ENCODE assay signal across 23 cellular contexts in genomic region chr6:69801711-69802110, GRCh38. TPM values are rescaled to one million over a fixed set of nuclear protein-coding genes. Genes with fewer than 3 reads are reported as not detected.
DNase-seq lines count a peak whose midpoint lies in the region; ATAC-seq, FAIRE-seq and TF ChIP-seq lines count a peak whose summit lies in the region.
"Had no signal": no experiment of that assay in that cellular context is flagged by ENCODE, and none has a peak within 500 bp of the region (broad histone marks: within the 10 kb centered on the region; RNA-seq: fewer than 3 reads in every experiment).

No MANE protein-coding gene starts in this region.

- H4K5ac ChIP-seq in H1 (ENCODE audit: insufficient read length, low read depth, low read length) = no peak overlapping the region

- no peak overlapping the region for H2AK5ac ChIP-seq in H1 (ENCODE audit: low read depth, low read length)

- no peak overlapping the region for H2BK5ac ChIP-seq in H1 (ENCODE audit: low read depth, low read length)

- DNase-seq in GM23338 (ENCODE audit: low spot score) (no peak), H1 (ENCODE audit: low read depth in 1 of 2, low spot score in 2 of 2) (no peak), NCI-H226 (no peak), ACHN (no peak)
- DNase-seq in stimulated activated CD4-positive, alpha-beta T cell treated with anti-CD3 and anti-CD28 coated beads, Interleukin-15, amount 100 ng/mL, for 24 hours = no peak
- DNase-seq: AML-193; BE2C; CD4-positive, alpha-beta T cell; CD8-positive, alpha-beta memory T cell; DMS79 treated with DMSO at 0.1 percent for 48 hours; GF-D8; GOT3; H7; HCEC 1CT had no signal

- H4K20me1 ChIP-seq in GM23338 (replicated peaks; ENCODE audit: insufficient read depth) (no peaks in the 10 kb centered on the region), OCI-LY1 (ENCODE audit: insufficient read depth, low read length) (no peaks in the 10 kb centered on the region), H1 (replicated peaks in 1 of 2; ENCODE audit: control insufficient read depth in 1 of 2, insufficient read depth in 2 of 2, low read length in 2 of 2) (no peaks in the 10 kb centered on the region)
- H4K20me1 ChIP-seq: BLaER1 treated with 17β-estradiol and CSF1 and Interleukin-3, amounts not matched to agents 10 nM and 100 nM had no signal

- H3K27ac Mint-ChIP-seq in GM23338 = 0 out of 2 replicates have a peak overlapping the region, but pooled peaks have one; percentile 1
- H3K27ac Mint-ChIP-seq in stimulated activated memory B cell treated with anti-CD40 and anti-IgM and Interleukin-4, amounts not matched to agents 10 μg/mL and 1 μg/mL and 100 μg/mL, for 72 hours = peak overlapping the region; percentile 57
- H3K27ac Mint-ChIP-seq: CD14-positive monocyte; CD4-positive, alpha-beta T cell; CD8-positive, alpha-beta memory T cell had no signal

- peaks cover 30% of the 10 kb centered on the region for H3K4me1 Mint-ChIP-seq in GM23338
- peaks cover 12% of the 10 kb centered on the region for H3K4me1 Mint-ChIP-seq in stimulated activated memory B cell treated with anti-CD40 and anti-IgM and Interleukin-4, amounts not matched to agents 10 μg/mL and 1 μg/mL and 100 μg/mL, for 72 hours

- H3K9me3 ChIP-seq in OCI-LY1 (ENCODE audit: low read length) (no peaks in the 10 kb centered on the region), H1 (ENCODE audit: insufficient read depth in 2 of 2, low read depth in 1 of 2, low read length in 1 of 2) (no peaks in the 10 kb centered on the region)
- H3K9me3 ChIP-seq: BE2C had no signal

- H3K18ac ChIP-seq in H1 (ENCODE audit: extremely low read depth, low read length) = no peak overlapping the region

- no peak overlapping the region for H2BK20ac ChIP-seq in H1 (ENCODE audit: low read length)

- H2BK15ac ChIP-seq in H1 (ENCODE audit: low read length) = no peak overlapping the region

- H3K9me3 Mint-ChIP-seq in GM23338 = no peaks in the 10 kb centered on the region
- no peaks in the 10 kb centered on the region for H3K9me3 Mint-ChIP-seq in stimulated activated memory B cell treated with anti-CD40 and anti-IgM and Interleukin-4, amounts not matched to agents 10 μg/mL and 1 μg/mL and 100 μg/mL, for 72 hours
- H3K9me3 Mint-ChIP-seq: CD4-positive, alpha-beta T cell; CD8-positive, alpha-beta memory T cell had no signal

- TF ChIP-seq RAD21 in H1 (IDR thresholded peaks at IDR 0.05 in 1 of 2, conservative IDR thresholded peaks at IDR 0.05 in 1 of 2; ENCODE audit: low read depth in 2 of 2, low read length in 2 of 2) = no peak

- H3K9me2 ChIP-seq in GM23338 (ENCODE audit: insufficient read depth) (peaks cover 6% of the 10 kb centered on the region; the same call in 1 of the 2 replicates), OCI-LY1 (ENCODE audit: low read depth, low read length) (no peaks in the 10 kb centered on the region)

- H3K27me3 ChIP-seq in GM23338 (ENCODE audit: insufficient read depth) (no peaks in the 10 kb centered on the region), OCI-LY1 (ENCODE audit: insufficient read depth, low read length) (no peaks in the 10 kb centered on the region), H1 (replicated peaks in 1 of 4; ENCODE audit: control insufficient read depth in 3 of 4, extremely low read depth in 1 of 4, insufficient read depth in 3 of 4, low read length in 3 of 4) (no peaks in the 10 kb centered on the region)
- H3K27me3 ChIP-seq: BE2C; BLaER1 treated with 17β-estradiol and CSF1 and Interleukin-3, amounts not matched to agents 10 nM and 100 nM had no signal

- POLR2A ChIA-PET in H1 (lab: Charles Lee; ENCODE audit: partially characterized antibody) = no interaction called here

- H3K27ac ChIP-seq in GM23338 (ENCODE audit: low read depth) (no peak overlapping the region; the same call in 1 of the 2 replicates), OCI-LY1 (ENCODE audit: low read depth, low read length, poor library complexity, severe bottlenecking) (no peak overlapping the region), H1 (ENCODE audit: low read depth, low read length) (no peak overlapping the region)
- H3K27ac ChIP-seq: 22Rv1; BLaER1 treated with 17β-estradiol and CSF1 and Interleukin-3, amounts not matched to agents 10 nM and 100 nM had no signal

- H4K91ac ChIP-seq in H1 (replicated peaks; ENCODE audit: insufficient read length, low read length) = no peak overlapping the region

- H3K79me2 ChIP-seq in GM23338 (replicated peaks; ENCODE audit: insufficient read depth) (no peaks in the 10 kb centered on the region), OCI-LY1 (ENCODE audit: insufficient read depth, low read length) (no peaks in the 10 kb centered on the region), H1 (ENCODE audit: control insufficient read depth in 1 of 2, insufficient read depth in 2 of 2, low read length in 2 of 2) (no peaks in the 10 kb centered on the region)

- no peak for TF ChIP-seq POLR2A in H1 (IDR thresholded peaks at IDR 0.05; ENCODE audit: control extremely low read depth in 1 of 2, low read depth in 2 of 2, low read length in 2 of 2)

- no peaks in the 10 kb centered on the region for H3K79me1 ChIP-seq in H1 (ENCODE audit: low read depth, low read length)

- no peak overlapping the region for H2AFZ ChIP-seq in GM23338
- H2AFZ ChIP-seq in OCI-LY1 (ENCODE audit: low read length) = peak overlapping the region; percentile 79; the same call in 1 of the 2 replicates
- H2AFZ ChIP-seq in H1 (ENCODE audit: low read length) = no peak overlapping the region

- CTCF ChIA-PET in H1 (lab: Charles Lee; ENCODE audit: partially characterized antibody) = interaction anchor here (0.9 to 1.5 kb wide), 3 partner anchors 10 to 34 kb away, joined by 3 to 4 read pairs (median 3); no protein-coding TSS in a partner anchor

- H3F3A ChIP-seq in GM23338 (replicated peaks; ENCODE audit: low read depth) (no peaks in the 10 kb centered on the region), OCI-LY1 (ENCODE audit: insufficient read depth, low read length) (no peaks in the 10 kb centered on the region)

- 0 out of 3 replicates have a peak, but pooled peaks cover 3% of the 10 kb centered on the region for H3K36me3 Mint-ChIP-seq in GM23338 (ENCODE audit: low read depth)
- H3K36me3 Mint-ChIP-seq in stimulated activated memory B cell treated with anti-CD40 and anti-IgM and Interleukin-4, amounts not matched to agents 10 μg/mL and 1 μg/mL and 100 μg/mL, for 72 hours = no peaks in the 10 kb centered on the region
- H3K36me3 Mint-ChIP-seq: CD14-positive monocyte had no signal

- no peak overlapping the region for H2BK120ac ChIP-seq in H1 (replicated peaks; ENCODE audit: low read depth, low read length)

- H3K27me3 Mint-ChIP-seq in GM23338 (ENCODE audit: insufficient read depth, low read depth, poor library complexity) = peaks cover 6% of the 10 kb centered on the region
- H3K27me3 Mint-ChIP-seq in stimulated activated memory B cell treated with anti-CD40 and anti-IgM and Interleukin-4, amounts not matched to agents 10 μg/mL and 1 μg/mL and 100 μg/mL, for 72 hours = no peaks in the 10 kb centered on the region

- ATAC-seq in GM23338 = no peak
- no peak for ATAC-seq in stimulated activated memory B cell treated with anti-CD40 and anti-IgM and Interleukin-4, amounts not matched to agents 10 μg/mL and 1 μg/mL and 100 μg/mL, for 72 hours

- no peak for FAIRE-seq in H1 (lab: Jason Lieb, UNC)
- FAIRE-seq: A204.1, D721Med, GM12891, GM18507 had no signal

- H3K4me2 ChIP-seq in GM23338 = peak overlapping the region; percentile 48
- no peak overlapping the region for H3K4me2 ChIP-seq in OCI-LY1 (ENCODE audit: low read length)
- peak overlapping the region; percentile 7 to 27; a peak in 3 of 4 replicates for H3K4me2 ChIP-seq in H1 (ENCODE audit: insufficient read depth in 1 of 2, low read depth in 2 of 2, low read length in 2 of 2)
- H3K4me2 ChIP-seq: BLaER1 treated with 17β-estradiol and CSF1 and Interleukin-3, amounts not matched to agents 10 nM and 100 nM had no signal

- H3K4me1 ChIP-seq in GM23338 (ENCODE audit: insufficient read depth) (peaks cover 21% of the 10 kb centered on the region), OCI-LY1 (ENCODE audit: insufficient read depth, low read length, severe bottlenecking) (peaks cover 5% of the 10 kb centered on the region), H1 (replicated peaks in 1 of 4; ENCODE audit: control insufficient read depth in 3 of 4, insufficient read depth in 4 of 4, low read length in 3 of 4) (peaks cover 0 to 9% (median 3%) of the 10 kb centered on the region in 4 experiments; a peak in 4 of 7 replicates)

- TF ChIP-seq EP300 in H1 (IDR thresholded peaks at IDR 0.05; ENCODE audit: borderline replicate concordance in 1 of 2, low read depth in 2 of 2, low read length in 2 of 2) = no peak

- H3K23me2 ChIP-seq in H1 (ENCODE audit: low read depth, low read length) = no peaks in the 10 kb centered on the region

- no peak overlapping the region for H3K9ac ChIP-seq in OCI-LY1 (ENCODE audit: low read length)
- no peak overlapping the region for H3K9ac ChIP-seq in H1 (replicated peaks in 1 of 4; ENCODE audit: extremely low read depth in 1 of 4, low read depth in 3 of 4, low read length in 3 of 4)
- H3K9ac ChIP-seq: BLaER1 treated with 17β-estradiol and CSF1 and Interleukin-3, amounts not matched to agents 10 nM and 100 nM had no signal

- no peak overlapping the region for H3K56ac ChIP-seq in H1 (replicated peaks; ENCODE audit: insufficient read length, low read depth, low read length)

- in situ Hi-C loops in ACHN (cut with HindIII; ENCODE audit: low pct_ligation_motif_present, low pct_unique_long_range_greater_than_20kb, low sequenced_read_pairs) = no loop called here

- H4K8ac ChIP-seq in H1 (ENCODE audit: extremely low read depth, insufficient read depth, low read length) = no peak overlapping the region

- 0 out of 3 replicates have a peak overlapping the region, but pooled peaks have one; percentile 17 for H3K4me3 Mint-ChIP-seq in GM23338
- no peak overlapping the region for H3K4me3 Mint-ChIP-seq in stimulated activated memory B cell treated with anti-CD40 and anti-IgM and Interleukin-4, amounts not matched to agents 10 μg/mL and 1 μg/mL and 100 μg/mL, for 72 hours
- H3K4me3 Mint-ChIP-seq: CD14-positive monocyte; CD4-positive, alpha-beta T cell; CD8-positive, alpha-beta memory T cell had no signal

- H3K4me3 ChIP-seq in GM23338 (0 out of 2 replicates have a peak overlapping the region, but pooled peaks have one; percentile 15), OCI-LY1 (ENCODE audit: low read depth, low read length, poor library complexity, severe bottlenecking) (no peak overlapping the region), H1 (ENCODE audit: extremely low read depth in 1 of 4, insufficient read depth in 2 of 4, low read depth in 3 of 4, low read length in 4 of 4) (peak overlapping the region in 1 of 4 experiments; percentile 26; a peak in 1 of 8 replicates)
- H3K4me3 ChIP-seq: BLaER1 treated with 17β-estradiol and CSF1 and Interleukin-3, amounts not matched to agents 10 nM and 100 nM had no signal

- H2BK12ac ChIP-seq in H1 (ENCODE audit: low read depth, low read length) = no peak overlapping the region

- no peak overlapping the region for H3K23ac ChIP-seq in H1 (ENCODE audit: insufficient read length)

- TF ChIP-seq CTCF in GM23338 (conservative IDR thresholded peaks at IDR 0.05; ENCODE audit: low read depth in 2 of 2) (no peak), OCI-LY1 (IDR thresholded peaks at IDR 0.05; ENCODE audit: low read length) (no peak), H1 (IDR thresholded peaks at IDR 0.05; ENCODE audit: control extremely low read depth in 1 of 3, insufficient read depth in 1 of 3, low read depth in 1 of 3, low read length in 3 of 3) (no peak)

- H3K36me3 ChIP-seq in GM23338 (ENCODE audit: insufficient read depth) (no peaks in the 10 kb centered on the region), OCI-LY1 (ENCODE audit: insufficient read depth, low read length) (no peaks in the 10 kb centered on the region), H1 (ENCODE audit: control insufficient read depth in 2 of 4, insufficient read depth in 4 of 4, low read length in 3 of 4) (no peaks in the 10 kb centered on the region)
- H3K36me3 ChIP-seq: BE2C; BLaER1 treated with 17β-estradiol and CSF1 and Interleukin-3, amounts not matched to agents 10 nM and 100 nM had no signal

- WGBS in H1 (ENCODE audit: extremely low coverage in 1 of 2, insufficient coverage in 1 of 2, insufficient read length in 1 of 2, insufficient replicate concordance in 2 of 2, low coverage in 1 of 2, low lambda C conversion rate in 2 of 2, missing lambda C conversion rate in 1 of 2), 2 experiments = 69% methylated on average over 2 of the region's 2 CpGs; no CpG with 5 or more reads in 1 of the 2 experiments

- H3K4ac ChIP-seq in H1 (replicated peaks; ENCODE audit: insufficient read length, low read depth, low read length) = no peak overlapping the region

- H3K14ac ChIP-seq in H1 (ENCODE audit: insufficient read length) = no peak overlapping the region

RNA-seq across cellular contexts. Expression of gene LMBRD1, which starts 4.9 kb away (rescaled TPM):
- total RNA-seq in GM23338 (2014; rRNA removed; shearing (Covaris generic)) = 20.3 and 25.5 TPM in 2 replicates
- 18.7 and 21.0 TPM in 2 replicates for polyA plus RNA-seq in GM23338 (2016; fragmentation: Nextera tagmentation; extraction: Ambion mirVana)
- total RNA-seq in H1 (2021; fragmentation: NEBNext Ultra II Directional; extraction: Animal tissue kit (Norgen Biotek cat#: 25700)) = 15.1 and 16.8 TPM in 2 replicates
- 4.8 and 9.1 TPM in 2 replicates for polyA plus RNA-seq in H1 (2011; rRNA removed)
- polyA plus RNA-seq in H1 (2011; cell fraction: cytosol; rRNA removed) = 10.8 TPM
- 3.3 TPM for polyA plus RNA-seq in H1 (2011; cell fraction: nucleus; rRNA removed)
- 5.6 to 11.0 TPM (median 8.9 TPM) in 4 replicates for polyA plus RNA-seq in H1 (2012, experiment 1 of 2)
- polyA plus RNA-seq in H1 (2012, experiment 2 of 2) = 1.5 TPM
- 28.6 TPM for polyA plus RNA-seq in H1 (2013, experiment 1 of 2)
- polyA plus RNA-seq in H1 (2013, experiment 2 of 2) = 28.5 TPM
- polyA minus RNA-seq in H1 (2011; rRNA and poly(A)+ RNA removed) = 6.7 and 9.9 TPM in 2 replicates
- polyA minus RNA-seq in H1 (2011; cell fraction: cytosol; rRNA and poly(A)+ RNA removed) = 4.8 TPM
- polyA minus RNA-seq in H1 (2011; cell fraction: nucleus; rRNA and poly(A)+ RNA removed) = 19.2 TPM
